9 cellular contexts compared by ENCODE assay signal in the genomic region with DNA sequence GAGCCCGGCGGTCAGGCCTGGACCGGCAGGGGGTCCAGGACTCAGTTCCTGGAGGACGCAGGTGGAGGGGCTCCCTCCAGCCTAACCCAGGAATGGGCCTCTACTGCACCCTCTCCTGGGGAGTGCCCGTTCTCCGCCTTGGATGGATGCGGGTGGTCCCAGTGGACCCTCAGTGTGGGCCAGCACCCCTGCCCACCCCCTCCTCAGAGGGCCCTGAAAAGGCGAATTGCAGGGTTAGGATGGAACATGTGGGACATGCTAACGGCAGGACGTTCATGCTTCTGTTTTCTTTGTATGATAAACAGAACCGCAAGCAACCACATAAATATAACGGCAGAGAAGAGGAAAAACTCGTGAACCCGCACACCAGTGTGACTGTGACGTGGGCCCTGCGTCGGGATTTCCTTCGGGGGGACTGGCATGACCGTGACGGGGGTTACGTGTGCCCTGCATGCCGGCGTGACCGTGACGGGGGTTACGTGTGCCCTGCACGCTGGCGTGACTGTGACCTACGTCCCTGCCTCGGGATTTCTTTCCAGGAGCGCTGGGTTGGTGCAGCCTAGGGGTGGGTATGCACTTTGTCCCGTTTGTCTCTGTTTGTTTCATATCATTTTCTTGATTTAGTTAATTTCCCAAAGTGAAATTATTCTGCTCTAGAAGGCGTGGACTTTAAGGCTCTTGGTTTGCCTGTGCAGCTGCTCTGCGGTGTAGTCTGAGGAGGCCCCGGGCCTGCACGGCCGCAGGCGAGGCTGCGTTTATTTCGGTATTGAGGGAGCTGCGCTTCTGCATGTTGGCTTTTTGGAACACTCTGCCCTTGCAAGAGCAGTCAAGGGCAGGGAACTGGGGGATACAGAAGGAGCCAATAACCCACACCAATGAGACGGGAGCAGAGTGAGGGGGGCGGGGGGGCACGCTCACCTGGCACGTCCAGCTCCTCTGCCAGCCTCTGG. TPM values are rescaled to one million over a fixed set of nuclear protein-coding genes. Genes with fewer than 3 reads are reported as not detected.
DNase-seq lines count a peak whose midpoint lies in the region; ATAC-seq and TF ChIP-seq lines count a peak whose summit lies in the region.
"Had no signal": no experiment of that assay in that cellular context is flagged by ENCODE, and none has a peak within 500 bp of the region (broad histone marks: within the 10 kb centered on the region; RNA-seq: fewer than 3 reads in every experiment).

No MANE protein-coding gene starts in this region.

- intact Hi-C loops in left ventricle myocardium superior (cut with micrococcal nuclease) (no loop called here), posterior cingulate gyrus (cut with DNase I) (no loop called here)

- DNase-seq in SJCRH30 (peak in 1 of 2 experiments; percentile 4), left ventricle myocardium superior (peak; percentile 40), posterior cingulate gyrus (peak in 9 of 10 donors; percentile 3 to 87 (median 9)), midbrain (lab: John Stamatoyannopoulos, UW) (no peak), MV-4-11 (lab: John Stamatoyannopoulos, UW) (no peak), ureter (ENCODE audit: low spot score) (no peak)
- DNase-seq: mammary epithelial cell, NCI-H1048 had no signal

- H3K27me3 ChIP-seq in SJCRH30 = no peaks in the 10 kb centered on the region

- H3K4me3 ChIP-seq in HEK293 (ENCODE audit: low read depth, low read length) (no peak overlapping the region), SJCRH30 (peak overlapping the region; percentile 25; the same call in 1 of the 2 replicates)

- no peaks in the 10 kb centered on the region for H3K9me3 ChIP-seq in HEK293 (ENCODE audit: control insufficient read depth, insufficient read depth, low read depth, low read length)
- H3K9me3 ChIP-seq in SJCRH30 (replicated peaks) = no peaks in the 10 kb centered on the region

- no peaks in the 10 kb centered on the region for H3K4me1 ChIP-seq in HEK293 (ENCODE audit: control insufficient read depth, insufficient read depth, low read length)
- H3K4me1 ChIP-seq in SJCRH30 = no peaks in the 10 kb centered on the region; the same call in 1 of the 2 replicates

- no peaks in the 10 kb centered on the region for H3K36me3 ChIP-seq in HEK293 (ENCODE audit: control insufficient read depth in 2 of 2, insufficient read depth in 1 of 2, low read length in 2 of 2)
- H3K36me3 ChIP-seq in SJCRH30 = no peaks in the 10 kb centered on the region

- POLR2A ChIA-PET in HEK293 (lab: Yijun Ruan, JAX) = interaction anchor here (0.6 to 1.1 kb wide), 5 partner anchors 9 to 179 kb away, joined by 3 to 5 read pairs (median 4); a partner anchor contains a TSS

- H3K27ac ChIP-seq in HEK293 (ENCODE audit: extremely low read depth, low read depth, low read length) (no peak overlapping the region), SJCRH30 (no peak overlapping the region)

- CTCF ChIA-PET in HEK293 (lab: Yijun Ruan, JAX) = interaction anchor here (0.5 to 2.1 kb wide), 19 partner anchors 9 to 1729 kb away, joined by 3 to 39 read pairs (median 4); no protein-coding TSS in a partner anchor

- peak; percentile 53 for ATAC-seq in left ventricle myocardium superior

- no peak for TF ChIP-seq CTCF in HEK293 (tag by site-specific recombination; IDR thresholded peaks at IDR 0.05)

TF ChIP-seq in HEK293, 187 proteins besides CTCF, POLR2A, EP300 and RAD21:
- TF ChIP-seq BCL11A (tag by site-specific recombination; IDR thresholded peaks at IDR 0.05; ENCODE audit: low read depth) (no peak), ZNF600 (tag by site-specific recombination; IDR thresholded peaks at IDR 0.05) (0 out of 2 replicates have a peak, but pooled peaks have one; percentile 10), ZNF157 (tag by site-specific recombination; IDR thresholded peaks at IDR 0.05) (no peak), MYNN (tag by site-specific recombination; IDR thresholded peaks at IDR 0.05; ENCODE audit: borderline replicate concordance) (no peak), ZNF138 (tag by site-specific recombination; IDR thresholded peaks at IDR 0.05; ENCODE audit: borderline replicate concordance) (no peak), ZNF146 (tag by site-specific recombination; IDR thresholded peaks at IDR 0.05) (no peak)

RNA-seq across cellular contexts. Expression of a gene that starts 3.1 kb away (rescaled TPM):
- not detected in 2 replicates for total RNA-seq in SJCRH30 (2014; rRNA removed; shearing (Covaris generic))
- 1.5 TPM for total RNA-seq in left ventricle myocardium superior
- 0.91 TPM for total RNA-seq in ureter

RNA-seq across cellular contexts. Expression of a gene that starts 32.0 kb away (rescaled TPM):
- 22.3 and 27.5 TPM in 2 replicates for total RNA-seq in SJCRH30 (2014; rRNA removed; shearing (Covaris generic))
- total RNA-seq in left ventricle myocardium superior (12.0 TPM), ureter (12.3 TPM)

RNA-seq across cellular contexts. Expression of a gene that starts 54.4 kb away (rescaled TPM):
- total RNA-seq in SJCRH30 (2014; rRNA removed; shearing (Covaris generic)) = 1.1 TPM in 2 replicates
- total RNA-seq in left ventricle myocardium superior = 196 TPM
- 357 TPM for total RNA-seq in ureter

Comparison
In these comparisons a context has a peak if more than half of its experiments do, and no peak if none do; other contexts are left out.
1. DNase-seq: peak in left ventricle myocardium superior (single experiment) and posterior cingulate gyrus (9 of 10); none in midbrain (single experiment), MV-4-11 (single experiment) and ureter (single experiment).
2. RNA of a gene that starts 54.4 kb away (total RNA-seq): 357 TPM in ureter (single experiment) and 196 TPM in left ventricle myocardium superior (single experiment); 1.1 TPM in SJCRH30; every median in the first group is over 10 times any median in the second.